8 cellular contexts compared by ENCODE assay signal in the genomic region with DNA sequence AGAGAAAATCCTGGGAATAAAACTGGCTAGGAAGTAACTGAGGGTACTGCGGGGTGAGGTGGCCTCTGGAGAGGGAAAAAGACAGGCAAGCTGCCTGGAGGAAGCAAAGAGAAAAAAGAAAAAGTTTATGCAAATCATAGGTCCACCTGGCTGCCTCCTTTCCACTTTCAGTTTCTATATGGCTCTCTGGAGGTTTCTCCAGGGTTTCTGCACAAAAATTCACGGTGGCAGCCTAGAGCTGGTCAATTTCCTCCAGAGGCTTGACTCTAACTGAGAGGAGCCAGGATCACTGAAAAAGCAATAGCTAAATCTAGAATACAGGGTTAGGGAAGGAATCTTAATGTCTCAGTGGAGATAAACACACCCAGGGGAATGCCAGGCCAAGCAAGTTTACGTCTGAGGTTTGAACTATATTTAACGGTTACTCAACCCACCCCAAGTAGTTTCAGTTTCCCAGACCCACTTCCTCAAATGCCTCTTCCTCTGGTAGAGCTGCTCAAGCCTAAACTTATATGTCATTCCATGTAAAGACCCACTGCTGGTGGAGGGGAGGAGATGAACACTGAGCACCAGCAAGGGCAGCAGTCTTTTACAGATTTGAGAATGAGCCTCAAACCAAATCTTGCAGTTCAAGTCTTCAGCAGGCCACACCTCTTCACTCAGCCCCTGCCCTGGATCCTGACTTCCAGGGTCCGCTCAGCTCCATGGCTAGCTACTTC. TPM values are rescaled to one million over a fixed set of nuclear protein-coding genes. Genes with fewer than 3 reads are reported as not detected.
DNase-seq lines count a peak whose midpoint lies in the region; ATAC-seq and TF ChIP-seq lines count a peak whose summit lies in the region.

No MANE protein-coding gene starts in this region.

- H3K4me1 ChIP-seq in Peyer's patch (peaks cover 0 to 38% (median 18%) of the 10 kb centered on the region in 4 donors), breast epithelium (no peaks in the 10 kb centered on the region), mononuclear cell (ENCODE audit: insufficient read depth, low read length) (peaks cover 92% of the 10 kb centered on the region), neuronal stem cell (ENCODE audit: control insufficient read depth in 2 of 2, insufficient read depth in 1 of 2, low read depth in 1 of 2, low read length in 2 of 2) (peaks cover 1 to 14% of the 10 kb centered on the region in 2 donors)

- intact Hi-C loops in breast epithelium (cut with DNase I; ENCODE audit: low total_unique reads), result no loop called here

- no peak overlapping the region for H3K23ac ChIP-seq in neuronal stem cell (ENCODE audit: low read depth, low read length, poor library complexity)

- no peak overlapping the region for H3K4me2 ChIP-seq in neuronal stem cell (ENCODE audit: insufficient read depth, low read length, poor library complexity, severe bottlenecking)

- H3K79me1 ChIP-seq in neuronal stem cell (ENCODE audit: low read depth, low read length), result no peaks in the 10 kb centered on the region

- no peak overlapping the region for H4K91ac ChIP-seq in neuronal stem cell (ENCODE audit: low read depth, low read length, poor library complexity)

- no peak overlapping the region for H2BK12ac ChIP-seq in neuronal stem cell (ENCODE audit: low read length)

- H3K4me3 ChIP-seq in Peyer's patch (peak overlapping the region; percentile 10 to 40 (median 34)), breast epithelium (peak overlapping the region; percentile 17 to 54 (median 28)), mononuclear cell (ENCODE audit: low read length) (peak overlapping the region; percentile 22), neuronal stem cell (ENCODE audit: low read length in 2 of 2) (no peak overlapping the region)

- H3K27me3 ChIP-seq in Peyer's patch (no peaks in the 10 kb centered on the region), breast epithelium (no peaks in the 10 kb centered on the region), mononuclear cell (ENCODE audit: insufficient read depth, low read length) (no peaks in the 10 kb centered on the region), neuronal stem cell (ENCODE audit: control insufficient read depth in 3 of 3, insufficient read depth in 3 of 3, low read depth in 1 of 3, low read length in 3 of 3) (peaks cover 0 to 33% (median 10%) of the 10 kb centered on the region in 3 experiments)

- no peak overlapping the region for H2AK5ac ChIP-seq in neuronal stem cell (ENCODE audit: low read depth, low read length)

- TF ChIP-seq POLR2A in Peyer's patch (IDR thresholded peaks at IDR 0.05) (no peak), breast epithelium (IDR thresholded peaks at IDR 0.05) (no peak)

- H2BK15ac ChIP-seq in neuronal stem cell (ENCODE audit: low read length), result no peak overlapping the region

- H2BK5ac ChIP-seq in neuronal stem cell (ENCODE audit: low read length), result no peak overlapping the region

- TF ChIP-seq CTCF in Peyer's patch (IDR thresholded peaks at IDR 0.05), result no peak
- TF ChIP-seq CTCF in breast epithelium (IDR thresholded peaks at IDR 0.05), result no peak

- H3K9ac ChIP-seq in neuronal stem cell (ENCODE audit: low read depth, low read length, poor library complexity), result no peak overlapping the region

- H3K9me3 ChIP-seq in Peyer's patch (no peaks in the 10 kb centered on the region), breast epithelium (no peaks in the 10 kb centered on the region), mononuclear cell (ENCODE audit: low read depth, low read length) (no peaks in the 10 kb centered on the region), neuronal stem cell (replicated peaks in 1 of 2; ENCODE audit: control insufficient read depth in 2 of 2, insufficient read depth in 1 of 2, low read depth in 1 of 2, low read length in 2 of 2) (no peaks in the 10 kb centered on the region)

- peak; percentile 54 for ATAC-seq in HG02973 (IDR thresholded peaks at IDR 0.05; ENCODE audit: unreplicated experiment)

- no peak overlapping the region for H2AFZ ChIP-seq in neuronal stem cell (ENCODE audit: low read length)

- peak; percentile 36 for DNase-seq in stimulated activated CD4-positive, alpha-beta T cell treated with anti-CD3 and anti-CD28 coated beads, Interleukin-4, amount 100 ng/mL, for 24 hours
- no peak for DNase-seq in stimulated activated CD4-positive, alpha-beta T cell treated with anti-CD3 and anti-CD28 coated beads, Interleukin-2, amount 100 ng/mL, for 48 hours
- DNase-seq in Peyer's patch (peak in 2 of 3 donors; percentile 50 to 58), breast epithelium (ENCODE audit: low spot score in 2 of 2) (no peak), neuronal stem cell (ENCODE audit: low spot score) (no peak), NCI-H2227 treated with DMSO at 0.1 percent for 48 hours (lab: John Stamatoyannopoulos, UW) (no peak)

- no peak overlapping the region for H3K18ac ChIP-seq in neuronal stem cell (ENCODE audit: low read length)

- H2BK120ac ChIP-seq in neuronal stem cell (ENCODE audit: low read depth, low read length), result no peak overlapping the region

- peak overlapping the region; percentile 76 to 85 (median 82) for H3K27ac ChIP-seq in Peyer's patch
- peak overlapping the region; percentile 64 to 77 for H3K27ac ChIP-seq in breast epithelium
- H3K27ac ChIP-seq in neuronal stem cell (replicated peaks; ENCODE audit: low read length), result no peak overlapping the region

- no peak overlapping the region for H3K4ac ChIP-seq in neuronal stem cell (ENCODE audit: low read length)

- no peak overlapping the region for H3K14ac ChIP-seq in neuronal stem cell (ENCODE audit: low read length)

- WGBS in neuronal stem cell (ENCODE audit: extremely low coverage in 2 of 2, insufficient read length in 2 of 2, insufficient replicate concordance in 1 of 2), 2 donors, result no CpG with 5 or more reads among the region's 5 CpGs

- H4K8ac ChIP-seq in neuronal stem cell (ENCODE audit: low read depth, low read length), result no peak overlapping the region

- no peaks in the 10 kb centered on the region for H3K36me3 ChIP-seq in Peyer's patch
- H3K36me3 ChIP-seq in breast epithelium, result no peaks in the 10 kb centered on the region
- H3K36me3 ChIP-seq in neuronal stem cell (replicated peaks in 1 of 2; ENCODE audit: control insufficient read depth in 2 of 2, insufficient read depth in 2 of 2, low read length in 2 of 2), result no peaks in the 10 kb centered on the region

RNA-seq across cellular contexts. Expression of gene LYSMD2, which starts 5.7 kb away (rescaled TPM):
- 10 to 100 TPM; 12.7 to 26.4 (median 16.0) TPM for total RNA-seq in Peyer's patch
- 10 to 100 TPM in 2 of 3 donors, 1 to 10 TPM in 1; 5.0 to 18.7 (median 15.8) TPM for total RNA-seq in breast epithelium
- total RNA-seq in mononuclear cell, result 18.1 TPM
- polyA plus RNA-seq in neuronal stem cell (2013, experiment 1 of 2), result 0.14 TPM
- polyA plus RNA-seq in neuronal stem cell (2013, experiment 2 of 2), result 0.19 TPM

RNA-seq across cellular contexts. Expression of gene TMOD2, which starts 19.7 kb away (rescaled TPM):
- total RNA-seq in Peyer's patch (10 to 100 TPM in 1 of 4 donors, 1 to 10 TPM in 3; 4.0 to 25.6 (median 6.6) TPM), breast epithelium (10 to 100 TPM in 2 of 3 donors, 1 to 10 TPM in 1; 8.6 to 16.8 (median 11.5) TPM), mononuclear cell (5.9 TPM)
- 4.4 TPM for polyA plus RNA-seq in neuronal stem cell (2013, experiment 1 of 2)
- polyA plus RNA-seq in neuronal stem cell (2013, experiment 2 of 2), result 4.2 TPM

RNA-seq across cellular contexts. Expression of gene SCG3, which starts 50.4 kb away (rescaled TPM):
- total RNA-seq in Peyer's patch (1 to 10 TPM in 2 of 4 donors, under 1 TPM in 2; 0.40 to 1.7 (median 0.95) TPM), breast epithelium (under 1 TPM in 1 of 3 donors, not detected in 2; 0.33 TPM), mononuclear cell (not detected)
- polyA plus RNA-seq in neuronal stem cell (2013, experiment 1 of 2), result 0.28 TPM
- 0.33 TPM for polyA plus RNA-seq in neuronal stem cell (2013, experiment 2 of 2)

Comparison
In these comparisons a context has a peak if more than half of its experiments do, and no peak if none do; other contexts are left out.
1. DNase-seq: peak in stimulated activated CD4-positive, alpha-beta T cell treated with anti-CD3 and anti-CD28 coated beads, Interleukin-4, amount 100 ng/mL, for 24 hours (single experiment) and Peyer's patch (2 of 3); none in stimulated activated CD4-positive, alpha-beta T cell treated with anti-CD3 and anti-CD28 coated beads, Interleukin-2, amount 100 ng/mL, for 48 hours (0 of 2), breast epithelium (0 of 2), neuronal stem cell (single experiment) and NCI-H2227 treated with DMSO at 0.1 percent for 48 hours (single experiment).
2. H3K4me3 ChIP-seq: peak in Peyer's patch (4 of 4), breast epithelium (3 of 3) and mononuclear cell (single experiment); none in neuronal stem cell (0 of 2).